1 cellular context compared by ENCODE assay signal in the genomic region with DNA sequence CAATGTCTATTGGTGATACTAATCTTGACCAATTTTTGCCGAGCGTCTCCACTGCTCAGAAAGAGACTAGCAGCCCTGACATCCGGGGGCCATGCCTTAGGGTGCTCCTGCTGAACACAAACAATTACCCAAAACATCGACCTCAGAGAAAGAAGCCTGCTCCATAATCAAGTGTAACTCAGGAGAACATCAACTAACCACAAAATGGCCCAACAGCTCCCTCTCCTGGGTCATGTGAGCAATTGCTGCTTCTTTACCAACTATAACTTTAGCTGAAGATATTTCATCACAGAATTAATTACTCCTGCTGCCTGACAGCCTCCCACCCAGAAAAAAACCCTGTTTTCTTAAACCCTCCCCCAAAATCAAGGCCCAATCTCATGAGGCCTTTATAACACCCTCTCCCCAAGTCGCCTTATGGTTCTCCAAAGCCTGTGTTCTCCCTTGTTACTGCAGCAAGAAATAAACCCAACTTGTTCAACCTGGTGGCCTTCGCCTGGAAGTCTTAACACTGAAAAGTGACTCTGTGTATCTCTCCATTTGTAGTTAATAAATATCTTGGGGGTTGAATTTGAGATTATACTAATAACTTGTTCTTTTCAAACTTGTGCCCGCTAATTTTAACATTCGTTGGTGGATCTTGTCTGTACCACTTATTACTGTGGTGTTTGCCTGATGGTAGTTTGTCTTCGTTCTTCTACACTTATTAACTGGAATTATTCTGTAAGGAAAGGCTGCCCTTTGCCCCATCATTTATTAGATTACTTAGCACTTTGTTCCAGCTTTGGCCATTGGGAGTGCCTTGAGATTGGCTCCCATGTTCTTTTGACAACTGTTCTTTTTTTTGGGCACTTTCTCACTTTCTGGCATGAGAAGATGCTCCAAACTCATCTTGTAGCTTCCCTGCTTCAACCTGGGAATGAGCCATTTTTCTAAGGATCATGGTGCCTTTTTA.
A peak's percentile ranks its signal among the peaks of the same experiment; 100 is the strongest.
TF ChIP-seq lines count a peak whose summit lies in the region.

No MANE protein-coding gene starts in this region.

TF ChIP-seq in IMR-90, 13 proteins besides CTCF, POLR2A, EP300 and RAD21:
- TF ChIP-seq RFX5 (IDR thresholded peaks at IDR 0.05; ENCODE audit: low read depth, low read length) (no peak), FOS (IDR thresholded peaks at IDR 0.05; ENCODE audit: low read depth, low read length) (no peak), CHD1 (IDR thresholded peaks at IDR 0.05; ENCODE audit: low read depth, low read length) (no peak), ELK1 (IDR thresholded peaks at IDR 0.05; ENCODE audit: borderline replicate concordance, low read depth, low read length) (no peak), BHLHE40 (IDR thresholded peaks at IDR 0.05; ENCODE audit: low read depth, low read length) (no peak), CEBPB (IDR thresholded peaks at IDR 0.05; ENCODE audit: low read depth, low read length) (peak; percentile 61), NFE2L2 (IDR thresholded peaks at IDR 0.05; ENCODE audit: low read depth, low read length) (no peak), MXI1 (IDR thresholded peaks at IDR 0.05; ENCODE audit: borderline replicate concordance, low read depth, low read length) (no peak), MAZ (IDR thresholded peaks at IDR 0.05; ENCODE audit: borderline replicate concordance, low read depth, low read length) (no peak), MAFK (IDR thresholded peaks at IDR 0.05; ENCODE audit: low read depth, low read length) (no peak), SMC3 (IDR thresholded peaks at IDR 0.05; ENCODE audit: low read depth, low read length) (peak; percentile 86), RCOR1 (IDR thresholded peaks at IDR 0.05; ENCODE audit: insufficient replicate concordance, low read length) (no peak)
- TF ChIP-seq, protein P1, sequence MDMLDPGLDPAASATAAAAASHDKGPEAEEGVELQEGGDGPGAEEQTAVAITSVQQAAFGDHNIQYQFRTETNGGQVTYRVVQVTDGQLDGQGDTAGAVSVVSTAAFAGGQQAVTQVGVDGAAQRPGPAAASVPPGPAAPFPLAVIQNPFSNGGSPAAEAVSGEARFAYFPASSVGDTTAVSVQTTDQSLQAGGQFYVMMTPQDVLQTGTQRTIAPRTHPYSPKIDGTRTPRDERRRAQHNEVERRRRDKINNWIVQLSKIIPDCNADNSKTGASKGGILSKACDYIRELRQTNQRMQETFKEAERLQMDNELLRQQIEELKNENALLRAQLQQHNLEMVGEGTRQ (IDR thresholded peaks at IDR 0.05; ENCODE audit: low read depth, low read length): no peak; the same call in 1 of the 2 replicates
